In the genomic region with DNA sequence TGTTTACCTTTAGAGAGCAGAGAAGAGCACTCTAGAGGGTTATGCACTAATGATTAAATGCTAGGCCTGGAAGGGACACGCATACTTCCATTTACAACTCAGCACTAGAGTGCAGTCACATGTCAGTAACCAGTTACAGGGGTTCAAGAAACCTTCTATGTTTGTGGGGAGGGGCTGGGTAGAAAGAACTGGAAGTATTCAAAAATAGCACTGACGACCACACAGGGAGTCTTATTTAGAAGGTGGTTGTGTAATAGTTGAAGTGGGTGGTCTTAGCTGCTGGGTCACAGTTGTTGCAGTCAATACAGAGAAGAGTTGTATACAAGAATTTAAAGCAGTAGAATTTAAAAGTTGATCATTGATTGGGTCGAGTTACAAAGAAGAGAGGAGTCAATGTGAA, we compare ENCODE assay signal across 15 cellular contexts.
"Had no signal": no experiment of that assay in that cellular context is flagged by ENCODE, and none has a peak within 500 bp of the region (broad histone marks: within the 10 kb centered on the region; RNA-seq: fewer than 3 reads in every experiment).

No MANE protein-coding gene starts in this region.

- H3K4me1 ChIP-seq: neural progenitor cell, vagina had no signal

- H3K9me3 Mint-ChIP-seq: activated CD4-positive, alpha-beta memory T cell treated with anti-CD3 and anti-CD28 coated beads, Interleukin-2, amount 10 ng/mL, durations not matched to agents 7 days and 5 days; activated naive CD4-positive, alpha-beta T cell treated with anti-CD3 and anti-CD28 coated beads, Interleukin-2, amount 10 ng/mL, durations not matched to agents 7 days and 5 days; activated T-helper 2 cell treated with anti-CD3 and anti-CD28 coated beads, Interferon-gamma antibody, Interleukin-2, Interleukin-4, amounts not matched to agents 10 μg/mL and 5 μg/mL and 100 μg/mL, durations not matched to agents 14 hours and 24 hours and 36 hours; neural progenitor cell had no signal

- H3K4me3 Mint-ChIP-seq: activated CD4-positive, alpha-beta memory T cell treated with anti-CD3 and anti-CD28 coated beads, Interleukin-2, amount 10 ng/mL, durations not matched to agents 7 days and 5 days; activated naive CD4-positive, alpha-beta T cell treated with anti-CD3 and anti-CD28 coated beads, Interleukin-2, amount 10 ng/mL, durations not matched to agents 7 days and 5 days; memory B cell; neural progenitor cell had no signal

- ATAC-seq: heart left ventricle had no signal

- DNase-seq: activated CD4-positive, alpha-beta memory T cell treated with anti-CD3 and anti-CD28 coated beads, Interleukin-2, amount 10 ng/mL, durations not matched to agents 7 days and 5 days; activated naive CD4-positive, alpha-beta T cell treated with anti-CD3 and anti-CD28 coated beads, Interleukin-2, amount 10 ng/mL, durations not matched to agents 7 days and 5 days; foreskin melanocyte; heart left ventricle; islet precursor cell; left ventricle myocardium inferior; ovary; small intestine; T-helper 9 cell; tibial artery had no signal

- H3K4me3 ChIP-seq: heart left ventricle, left ventricle myocardium inferior, neural progenitor cell, ovary, tibial artery, vagina had no signal

- H3K27me3 ChIP-seq: heart left ventricle, neural progenitor cell, ovary, tibial artery, vagina had no signal

- H3K27ac Mint-ChIP-seq: activated CD4-positive, alpha-beta memory T cell treated with anti-CD3 and anti-CD28 coated beads, Interleukin-2, amount 10 ng/mL, durations not matched to agents 7 days and 5 days; activated naive CD4-positive, alpha-beta T cell treated with anti-CD3 and anti-CD28 coated beads, Interleukin-2, amount 10 ng/mL, durations not matched to agents 7 days and 5 days; activated T-helper 2 cell treated with anti-CD3 and anti-CD28 coated beads, Interferon-gamma antibody, Interleukin-2, Interleukin-4, amounts not matched to agents 10 μg/mL and 5 μg/mL and 100 μg/mL, durations not matched to agents 14 hours and 24 hours and 36 hours; memory B cell; neural progenitor cell had no signal

- H3K9me3 ChIP-seq: heart left ventricle, left ventricle myocardium inferior, ovary, tibial artery, vagina had no signal

- H3K36me3 ChIP-seq: neural progenitor cell, ovary, tibial artery, vagina had no signal

- H3K4me1 Mint-ChIP-seq: activated CD4-positive, alpha-beta memory T cell treated with anti-CD3 and anti-CD28 coated beads, Interleukin-2, amount 10 ng/mL, durations not matched to agents 7 days and 5 days; activated naive CD4-positive, alpha-beta T cell treated with anti-CD3 and anti-CD28 coated beads, Interleukin-2, amount 10 ng/mL, durations not matched to agents 7 days and 5 days had no signal

- H3K27ac ChIP-seq: heart left ventricle, left ventricle myocardium inferior, neural progenitor cell, ovary, tibial artery, vagina, VCaP had no signal

- H3K27me3 Mint-ChIP-seq: activated CD4-positive, alpha-beta memory T cell treated with anti-CD3 and anti-CD28 coated beads, Interleukin-2, amount 10 ng/mL, durations not matched to agents 7 days and 5 days; activated naive CD4-positive, alpha-beta T cell treated with anti-CD3 and anti-CD28 coated beads, Interleukin-2, amount 10 ng/mL, durations not matched to agents 7 days and 5 days; memory B cell had no signal
